Comparison of ENCODE assay signal across 1 cellular context in genomic region chr17:67248291-67248690, GRCh38.
TF ChIP-seq lines count a peak whose summit lies in the region.

No MANE protein-coding gene starts in this region.

TF ChIP-seq in H1, 55 proteins besides CTCF, POLR2A, EP300 and RAD21:
- TF ChIP-seq EGR1 (IDR thresholded peaks at IDR 0.05; ENCODE audit: borderline replicate concordance, low read depth, low read length) (no peak), TCF12 (IDR thresholded peaks at IDR 0.05; ENCODE audit: low read depth, low read length) (no peak), SIX5 (IDR thresholded peaks at IDR 0.05; ENCODE audit: low read depth, low read length) (no peak), TBP (IDR thresholded peaks at IDR 0.05; ENCODE audit: low read depth, low read length) (no peak), CHD1 (IDR thresholded peaks at IDR 0.05; ENCODE audit: low read depth, low read length) (no peak), TEAD4 (IDR thresholded peaks at IDR 0.05; ENCODE audit: low read depth, low read length) (no peak), KDM5A (IDR thresholded peaks at IDR 0.05; ENCODE audit: low read length) (no peak), BCL11A (IDR thresholded peaks at IDR 0.05; ENCODE audit: low read depth in 2 of 2, low read length in 2 of 2) (no peak), RBBP5 (IDR thresholded peaks at IDR 0.05; ENCODE audit: borderline replicate concordance, low read depth, low read length) (no peak), POU5F1 (IDR thresholded peaks at IDR 0.05; ENCODE audit: low read depth, low read length) (no peak), SIN3A (conservative IDR thresholded peaks at IDR 0.05 in 1 of 2, IDR thresholded peaks at IDR 0.05 in 1 of 2; ENCODE audit: low read depth in 1 of 2, low read length in 2 of 2) (no peak), POLR2AphosphoS5 (IDR thresholded peaks at IDR 0.05; ENCODE audit: low read depth, low read length) (no peak), BRCA1 (IDR thresholded peaks at IDR 0.05; ENCODE audit: low read depth, low read length) (no peak), MAFK (IDR thresholded peaks at IDR 0.05; ENCODE audit: low read depth, low read length) (no peak)
TF ChIP-seq in H1: peak in this region for 0.
